In the genomic region with DNA sequence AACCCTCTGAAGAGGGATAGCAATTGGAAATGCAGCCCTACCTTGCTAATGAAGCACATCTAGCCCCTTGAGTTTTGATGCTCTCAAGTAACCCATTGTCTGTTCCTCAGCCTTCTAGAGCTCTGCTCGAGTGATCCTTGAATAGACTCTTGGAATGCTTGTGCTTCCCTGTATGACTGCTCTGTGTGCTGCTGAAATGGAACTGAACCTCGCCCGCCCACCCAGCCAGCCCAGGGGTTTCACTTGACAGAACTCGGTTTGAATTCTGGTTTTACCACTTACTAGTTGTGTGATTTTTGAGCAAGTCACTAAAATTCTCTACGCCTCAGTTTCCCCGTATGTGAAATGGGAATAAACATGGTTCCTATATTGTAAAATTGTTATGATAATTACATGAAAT, we compare ENCODE assay signal across 17 cellular contexts.
A peak's percentile ranks its signal among the peaks of the same experiment; 100 is the strongest.
DNase-seq lines count a peak whose midpoint lies in the region; ATAC-seq, FAIRE-seq and TF ChIP-seq lines count a peak whose summit lies in the region.
"Had no signal": no experiment of that assay in that cellular context is flagged by ENCODE, and none has a peak within 500 bp of the region (broad histone marks: within the 10 kb centered on the region; RNA-seq: fewer than 3 reads in every experiment).

No MANE protein-coding gene starts in this region.

- DNase-seq in GM23338 (ENCODE audit: low spot score): peak; percentile 4
- no peak for DNase-seq in bronchial epithelial cell (ENCODE audit: low read depth)
- DNase-seq in thyroid gland: peak; percentile 77 to 80
- DNase-seq in NCI-H1436 (lab: John Stamatoyannopoulos, UW): no peak
- no peak for DNase-seq in activated effector memory CD4-positive, alpha-beta T cell treated with Interleukin-2 at 50 U/mL for 16 hours
- no peak for DNase-seq in mesenchymal stem cell
- DNase-seq: C1 segment of cervical spinal cord; Calu3; CD4-positive, alpha-beta memory T cell; COR-L47; DMS53; EL; GDM1; GM23248; H9 had no signal

- no peak overlapping the region for H3K14ac ChIP-seq in mesenchymal stem cell (ENCODE audit: low read length in 2 of 2)

- no peaks in the 10 kb centered on the region for H3K36me3 ChIP-seq in GM23338 (ENCODE audit: insufficient read depth)
- H3K36me3 ChIP-seq in bronchial epithelial cell (ENCODE audit: control insufficient read depth, insufficient read depth, low read length): peaks cover 4% of the 10 kb centered on the region
- peaks cover 0 to 2% of the 10 kb centered on the region in 2 donors for H3K36me3 ChIP-seq in thyroid gland
- no peaks in the 10 kb centered on the region for H3K36me3 ChIP-seq in mesenchymal stem cell (ENCODE audit: control insufficient read depth in 1 of 2, insufficient read depth in 2 of 2, low read depth in 1 of 2, low read length in 2 of 2)

- no peaks in the 10 kb centered on the region for H4K20me1 ChIP-seq in GM23338 (replicated peaks; ENCODE audit: insufficient read depth)

- no peaks in the 10 kb centered on the region for H3K9me3 Mint-ChIP-seq in GM23338
- H3K9me3 Mint-ChIP-seq: CD4-positive, alpha-beta memory T cell had no signal

- no peak overlapping the region for H3K23ac ChIP-seq in mesenchymal stem cell (ENCODE audit: low read length in 2 of 2)

- no peak overlapping the region for H3K27ac Mint-ChIP-seq in GM23338
- H3K27ac Mint-ChIP-seq: CD4-positive, alpha-beta memory T cell; H9 had no signal

- H3K9ac ChIP-seq in mesenchymal stem cell (ENCODE audit: low read length): no peak overlapping the region
- H3K9ac ChIP-seq: GM23248 had no signal

- peak; percentile 18 for FAIRE-seq in bronchial epithelial cell (lab: Jason Lieb, UNC)
- FAIRE-seq: GM12878 had no signal

- no peak for ATAC-seq in GM23338
- ATAC-seq: GM12878, HCT116 had no signal

- H3K9me2 ChIP-seq in GM23338 (ENCODE audit: insufficient read depth): no peaks in the 10 kb centered on the region

- no peak overlapping the region for H4K91ac ChIP-seq in mesenchymal stem cell (ENCODE audit: low read length)

- WGBS in thyroid gland, 2 donors: 42 to 43% methylated on average over 6 of the region's 6 CpGs
- 71% methylated on average over 4 of the region's 6 CpGs for WGBS in mesenchymal stem cell

- H3K4me2 ChIP-seq in GM23338: no peak overlapping the region
- no peak overlapping the region for H3K4me2 ChIP-seq in mesenchymal stem cell (ENCODE audit: low read length, poor library complexity, severe bottlenecking)

- H3K27me3 Mint-ChIP-seq in GM23338 (ENCODE audit: insufficient read depth, low read depth, poor library complexity): no peaks in the 10 kb centered on the region
- H3K27me3 Mint-ChIP-seq: CD4-positive, alpha-beta memory T cell had no signal

- peaks cover 28% of the 10 kb centered on the region for H3K4me1 Mint-ChIP-seq in GM23338
- H3K4me1 Mint-ChIP-seq: CD4-positive, alpha-beta memory T cell had no signal

- TF ChIP-seq CTCF in GM23338 (conservative IDR thresholded peaks at IDR 0.05; ENCODE audit: low read depth in 2 of 2): no peak
- TF ChIP-seq CTCF in bronchial epithelial cell (IDR thresholded peaks at IDR 0.05; ENCODE audit: insufficient read depth, low read length, severe bottlenecking): no peak
- TF ChIP-seq CTCF in thyroid gland (IDR thresholded peaks at IDR 0.05): no peak

- no peaks in the 10 kb centered on the region for H3F3A ChIP-seq in GM23338 (replicated peaks; ENCODE audit: low read depth)

- no peaks in the 10 kb centered on the region for H3K79me1 ChIP-seq in mesenchymal stem cell (replicated peaks; ENCODE audit: low read length, poor library complexity, severe bottlenecking)

- intact Hi-C loops in thyroid gland (cut with DNase I): no loop called here

- H3K18ac ChIP-seq in mesenchymal stem cell (ENCODE audit: low read depth in 1 of 2, low read length in 2 of 2): no peak overlapping the region

- no peak overlapping the region for H3K4me3 Mint-ChIP-seq in GM23338
- H3K4me3 Mint-ChIP-seq: CD4-positive, alpha-beta memory T cell; H9 had no signal

- TF ChIP-seq POLR2A in thyroid gland (IDR thresholded peaks at IDR 0.05): no peak

- H3K4me1 ChIP-seq in GM23338 (ENCODE audit: insufficient read depth): peaks cover 33% of the 10 kb centered on the region
- peaks cover 3 to 6% of the 10 kb centered on the region in 2 donors for H3K4me1 ChIP-seq in thyroid gland
- no peaks in the 10 kb centered on the region for H3K4me1 ChIP-seq in mesenchymal stem cell (ENCODE audit: control insufficient read depth, insufficient read depth, low read depth, low read length)

- H3K79me2 ChIP-seq in GM23338 (replicated peaks; ENCODE audit: insufficient read depth): no peaks in the 10 kb centered on the region

- H3K4ac ChIP-seq in mesenchymal stem cell (ENCODE audit: low read depth in 1 of 2, low read length in 2 of 2): no peak overlapping the region

- H3K27me3 ChIP-seq in GM23338 (ENCODE audit: insufficient read depth) (no peaks in the 10 kb centered on the region), bronchial epithelial cell (ENCODE audit: control insufficient read depth, insufficient read depth, low read length) (no peaks in the 10 kb centered on the region), thyroid gland (no peaks in the 10 kb centered on the region), mesenchymal stem cell (ENCODE audit: control insufficient read depth in 1 of 2, insufficient read depth in 1 of 2, low read length in 2 of 2) (peaks cover 0 to 24% of the 10 kb centered on the region in 2 experiments)

- H2BK12ac ChIP-seq in mesenchymal stem cell (ENCODE audit: low read length in 2 of 2): no peak overlapping the region

- H2BK120ac ChIP-seq in mesenchymal stem cell (ENCODE audit: low read depth, low read length): no peak overlapping the region

- H2AFZ ChIP-seq in GM23338 (no peak overlapping the region), mesenchymal stem cell (ENCODE audit: low read depth, low read length) (no peak overlapping the region)
- H2AFZ ChIP-seq: GM23248 had no signal

- H4K8ac ChIP-seq in mesenchymal stem cell (ENCODE audit: low read length): no peak overlapping the region

- H3K27ac ChIP-seq in GM23338 (ENCODE audit: low read depth) (no peak overlapping the region), thyroid gland (no peak overlapping the region), mesenchymal stem cell (ENCODE audit: low read length, poor library complexity, severe bottlenecking) (no peak overlapping the region)
- H3K27ac ChIP-seq: GM23248 had no signal

- H3K36me3 Mint-ChIP-seq in GM23338 (ENCODE audit: low read depth): no peaks in the 10 kb centered on the region

- H3K9me3 ChIP-seq in thyroid gland (no peaks in the 10 kb centered on the region), mesenchymal stem cell (ENCODE audit: control insufficient read depth, low read length) (no peaks in the 10 kb centered on the region)

- H2BK5ac ChIP-seq in mesenchymal stem cell (ENCODE audit: low read depth, low read length, poor library complexity, severe bottlenecking): no peak overlapping the region

- H3K4me3 ChIP-seq in GM23338: no peak overlapping the region
- no peak overlapping the region for H3K4me3 ChIP-seq in bronchial epithelial cell (ENCODE audit: low read depth, low read length)
- H3K4me3 ChIP-seq in thyroid gland (replicated peaks in 1 of 3): no peak overlapping the region
- H3K4me3 ChIP-seq in mesenchymal stem cell (ENCODE audit: insufficient read depth in 1 of 2, low read depth in 1 of 2, low read length in 2 of 2): no peak overlapping the region
- H3K4me3 ChIP-seq: GM12878, GM23248 had no signal

- no peak overlapping the region for H2BK15ac ChIP-seq in mesenchymal stem cell (ENCODE audit: low read depth, poor library complexity, severe bottlenecking)

- H2AK5ac ChIP-seq in mesenchymal stem cell (ENCODE audit: low read length, severe bottlenecking): no peak overlapping the region

TF ChIP-seq in GM23338, 12 proteins besides CTCF, POLR2A, EP300 and RAD21 (continues in another document):
- no peak for TF ChIP-seq POLR2AphosphoS5 (IDR thresholded peaks at IDR 0.05; ENCODE audit: low read depth)
- no peak for TF ChIP-seq JUNB (IDR thresholded peaks at IDR 0.05; ENCODE audit: unreplicated experiment)
- TF ChIP-seq ZNF114 (CRISPR knock-in tag; IDR thresholded peaks at IDR 0.05): no peak
- TF ChIP-seq CREB1 (CRISPR knock-in tag; IDR thresholded peaks at IDR 0.05; ENCODE audit: low read depth): no peak
- no peak for TF ChIP-seq EZH2 (IDR thresholded peaks at IDR 0.05; ENCODE audit: low read depth, unreplicated experiment)
- TF ChIP-seq EZH2phosphoT487 (IDR thresholded peaks at IDR 0.05; ENCODE audit: unreplicated experiment): no peak
- no peak for TF ChIP-seq REST (IDR thresholded peaks at IDR 0.05; ENCODE audit: unreplicated experiment)
- TF ChIP-seq NANOG (IDR thresholded peaks at IDR 0.05; ENCODE audit: borderline replicate concordance): no peak
- no peak for TF ChIP-seq ZNF331 (CRISPR knock-in tag; IDR thresholded peaks at IDR 0.05; ENCODE audit: low read depth)
- no peak for TF ChIP-seq STAT1 (IDR thresholded peaks at IDR 0.05; ENCODE audit: unreplicated experiment)

Comparison
In these comparisons a context has a peak if more than half of its experiments do, and no peak if none do; other contexts are left out.
1. DNase-seq: peak in GM23338 (single experiment) and thyroid gland (2 of 2); none in bronchial epithelial cell (single experiment), NCI-H1436 (single experiment), activated effector memory CD4-positive, alpha-beta T cell treated with Interleukin-2 at 50 U/mL for 16 hours (single experiment) and mesenchymal stem cell (single experiment).